Comparison of ENCODE assay signal across 8 cellular contexts in genomic region chr13:46052314-46053161, GRCh38. TPM values are rescaled to one million over a fixed set of nuclear protein-coding genes. Genes with fewer than 3 reads are reported as not detected.
DNase-seq lines count a peak whose midpoint lies in the region; ATAC-seq and TF ChIP-seq lines count a peak whose summit lies in the region.

A gene with protein sequence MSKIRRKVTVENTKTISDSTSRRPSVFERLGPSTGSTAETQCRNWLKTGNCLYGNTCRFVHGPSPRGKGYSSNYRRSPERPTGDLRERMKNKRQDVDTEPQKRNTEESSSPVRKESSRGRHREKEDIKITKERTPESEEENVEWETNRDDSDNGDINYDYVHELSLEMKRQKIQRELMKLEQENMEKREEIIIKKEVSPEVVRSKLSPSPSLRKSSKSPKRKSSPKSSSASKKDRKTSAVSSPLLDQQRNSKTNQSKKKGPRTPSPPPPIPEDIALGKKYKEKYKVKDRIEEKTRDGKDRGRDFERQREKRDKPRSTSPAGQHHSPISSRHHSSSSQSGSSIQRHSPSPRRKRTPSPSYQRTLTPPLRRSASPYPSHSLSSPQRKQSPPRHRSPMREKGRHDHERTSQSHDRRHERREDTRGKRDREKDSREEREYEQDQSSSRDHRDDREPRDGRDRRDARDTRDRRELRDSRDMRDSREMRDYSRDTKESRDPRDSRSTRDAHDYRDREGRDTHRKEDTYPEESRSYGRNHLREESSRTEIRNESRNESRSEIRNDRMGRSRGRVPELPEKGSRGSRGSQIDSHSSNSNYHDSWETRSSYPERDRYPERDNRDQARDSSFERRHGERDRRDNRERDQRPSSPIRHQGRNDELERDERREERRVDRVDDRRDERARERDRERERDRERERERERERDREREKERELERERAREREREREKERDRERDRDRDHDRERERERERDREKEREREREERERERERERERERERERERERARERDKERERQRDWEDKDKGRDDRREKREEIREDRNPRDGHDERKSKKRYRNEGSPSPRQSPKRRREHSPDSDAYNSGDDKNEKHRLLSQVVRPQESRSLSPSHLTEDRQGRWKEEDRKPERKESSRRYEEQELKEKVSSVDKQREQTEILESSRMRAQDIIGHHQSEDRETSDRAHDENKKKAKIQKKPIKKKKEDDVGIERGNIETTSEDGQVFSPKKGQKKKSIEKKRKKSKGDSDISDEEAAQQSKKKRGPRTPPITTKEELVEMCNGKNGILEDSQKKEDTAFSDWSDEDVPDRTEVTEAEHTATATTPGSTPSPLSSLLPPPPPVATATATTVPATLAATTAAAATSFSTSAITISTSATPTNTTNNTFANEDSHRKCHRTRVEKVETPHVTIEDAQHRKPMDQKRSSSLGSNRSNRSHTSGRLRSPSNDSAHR (N-terminal part only) (minus strand): TSS chr13:46052746. CDS start chr13:46045507, 7,239 bp downstream.

- peak; percentile 87 for DNase-seq in DMS79 (lab: John Stamatoyannopoulos, UW)
- peak; percentile 77 for DNase-seq in KG1 (lab: John Stamatoyannopoulos, UW)
- DNase-seq in activated T-cell treated with anti-CD3 and anti-CD28 coated beads, Interleukin-2, amount 50 U/mL, for 24 hours = peak; percentile 89
- DNase-seq in stimulated activated CD8-positive, alpha-beta memory T cell treated with anti-CD3 and anti-CD28 coated beads, Interleukin-7, amount 100 ng/mL, for 1 hour (ENCODE audit: low read depth in 2 of 2) = peak; percentile 79 to 85

- H3K36me3 ChIP-seq in esophagus (ENCODE audit: control insufficient read depth in 2 of 2, insufficient read depth in 2 of 2, low read length in 1 of 2) = no peaks in the 10 kb centered on the region
- no peaks in the 10 kb centered on the region for H3K36me3 ChIP-seq in mucosa of stomach (ENCODE audit: control insufficient read depth, insufficient read depth, low read length)

- peaks cover 34% of the 10 kb centered on the region for H3K36me3 Mint-ChIP-seq in activated T-cell treated with anti-CD3 and anti-CD28 coated beads, Interleukin-2, amount 50 U/mL, for 24 hours (ENCODE audit: low read depth)

- 0 to 1% methylated on average over 57 of the region's 57 CpGs for WGBS in esophagus, 2 donors

- peak within 1 kb of the TSS; percentile 97 for H3K4me3 Mint-ChIP-seq in activated T-cell treated with anti-CD3 and anti-CD28 coated beads, Interleukin-2, amount 50 U/mL, for 24 hours

- H3K4me1 Mint-ChIP-seq in activated T-cell treated with anti-CD3 and anti-CD28 coated beads, Interleukin-2, amount 50 U/mL, for 24 hours (ENCODE audit: low read depth) = peaks cover 41% of the 10 kb centered on the region

- H3K4me1 ChIP-seq in esophagus (ENCODE audit: control insufficient read depth in 2 of 2, insufficient read depth in 2 of 2, low read length in 1 of 2) (no peaks in the 10 kb centered on the region), mucosa of stomach (ENCODE audit: control insufficient read depth, insufficient read depth, low read length) (peaks cover 3% of the 10 kb centered on the region)

- ATAC-seq in GM21717 (IDR thresholded peaks at IDR 0.05; ENCODE audit: unreplicated experiment) = peak; percentile 99

- H3K27ac ChIP-seq in esophagus (ENCODE audit: low read depth in 2 of 2, low read length in 1 of 2) = peak within 1 kb of the TSS; percentile 93 to 95

- H3K4me3 ChIP-seq in esophagus (ENCODE audit: low read depth in 1 of 2, low read length in 2 of 2) (peak within 1 kb of the TSS; percentile 94 to 100), mucosa of stomach (ENCODE audit: low read length) (peak within 1 kb of the TSS; percentile 53)

- no peaks in the 10 kb centered on the region for H3K9me3 Mint-ChIP-seq in activated T-cell treated with anti-CD3 and anti-CD28 coated beads, Interleukin-2, amount 50 U/mL, for 24 hours

- H3K9me3 ChIP-seq in esophagus (ENCODE audit: control insufficient read depth in 2 of 2, insufficient read depth in 1 of 2, low read depth in 1 of 2, low read length in 1 of 2) = no peaks in the 10 kb centered on the region
- no peaks in the 10 kb centered on the region for H3K9me3 ChIP-seq in mucosa of stomach (ENCODE audit: control insufficient read depth, low read length)

- no peaks in the 10 kb centered on the region for H3K27me3 Mint-ChIP-seq in activated T-cell treated with anti-CD3 and anti-CD28 coated beads, Interleukin-2, amount 50 U/mL, for 24 hours

- peak within 1 kb of the TSS; percentile 97 for H3K27ac Mint-ChIP-seq in activated T-cell treated with anti-CD3 and anti-CD28 coated beads, Interleukin-2, amount 50 U/mL, for 24 hours

- no peaks in the 10 kb centered on the region for H3K27me3 ChIP-seq in esophagus (ENCODE audit: control insufficient read depth in 1 of 2, insufficient read depth in 2 of 2, low read length in 2 of 2)
- no peaks in the 10 kb centered on the region for H3K27me3 ChIP-seq in mucosa of stomach (ENCODE audit: control insufficient read depth, insufficient read depth, low read length)

- H3K9ac ChIP-seq in mucosa of stomach (ENCODE audit: low read length) = peak within 1 kb of the TSS; percentile 92

TF ChIP-seq in PFSK-1, 5 proteins besides CTCF, POLR2A, EP300 and RAD21:
- TF ChIP-seq SIN3A (IDR thresholded peaks at IDR 0.05; ENCODE audit: borderline replicate concordance, insufficient read depth, low read length) (no peak), TAF1 (IDR thresholded peaks at IDR 0.05; ENCODE audit: borderline replicate concordance, insufficient read depth, low read length) (peak; percentile 79; the same call in 1 of the 2 replicates), FOXP2 (optimal IDR thresholded peaks at IDR 0.05; ENCODE audit: borderline replicate concordance, extremely low read depth, extremely low read length, insufficient read depth) (no peak), POLR2AphosphoS5 (IDR thresholded peaks at IDR 0.05; ENCODE audit: low read depth, low read length) (peak; percentile 65)

RNA-seq across cellular contexts. Expression of the gene that starts here (rescaled TPM):
- polyA plus RNA-seq in PFSK-1 (2012; ENCODE audit: insufficient read length, low read depth) = 5.6 TPM
- polyA plus RNA-seq in esophagus = 10 to 100 TPM in 1 of 2 donors, 1 to 10 TPM in 1; 7.9 to 10.3 TPM

Comparison
In these comparisons a context has a peak if more than half of its experiments do, and no peak if none do; other contexts are left out.
1. Peak in every context shown above with its lines: DNase-seq, ATAC-seq, H3K4me3 ChIP-seq and H3K27ac ChIP-seq.